In the genomic region with DNA sequence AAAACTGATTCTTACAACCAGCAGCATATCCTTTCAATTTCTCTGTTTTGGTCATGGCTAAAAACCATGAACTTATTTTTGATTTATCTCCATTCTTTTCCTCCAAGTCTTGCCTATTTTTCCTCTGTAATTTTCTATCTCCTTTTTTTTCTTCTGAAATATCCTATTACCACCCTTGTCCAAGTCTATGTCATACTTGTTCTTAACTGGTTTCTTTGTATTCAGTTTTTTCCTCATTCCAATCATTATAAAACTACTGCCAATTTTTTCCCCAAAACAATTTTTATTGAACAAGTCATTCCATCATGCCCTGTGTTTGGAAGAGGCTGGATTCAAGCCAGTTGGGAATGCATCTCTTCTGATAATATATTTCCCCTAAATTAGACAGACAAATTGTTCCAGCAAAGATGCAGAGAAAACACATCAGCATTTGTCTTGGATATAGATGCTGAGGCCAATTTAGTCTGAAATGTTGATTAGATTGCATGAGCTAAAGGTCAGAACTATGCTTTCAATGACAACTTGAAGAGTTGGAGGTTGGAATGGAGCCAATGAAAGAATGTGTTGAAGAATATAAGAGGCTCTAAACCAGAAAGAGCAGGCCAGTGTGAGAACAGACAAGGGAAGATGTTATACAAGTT, we compare ENCODE assay signal across 19 cellular contexts. TPM values are rescaled to one million over a fixed set of nuclear protein-coding genes. Genes with fewer than 3 reads are reported as not detected.
DNase-seq lines count a peak whose midpoint lies in the region; ATAC-seq and TF ChIP-seq lines count a peak whose summit lies in the region.
"Had no signal": no experiment of that assay in that cellular context is flagged by ENCODE, and none has a peak within 500 bp of the region (broad histone marks: within the 10 kb centered on the region; RNA-seq: fewer than 3 reads in every experiment).

No MANE protein-coding gene starts in this region.

- no peak for ATAC-seq in GM18498 (IDR thresholded peaks at IDR 0.05; ENCODE audit: unreplicated experiment)
- ATAC-seq: left lung; stimulated activated naive B cell treated with anti-CD40 and anti-IgM and Interleukin-4, amounts not matched to agents 10 μg/mL and 1 μg/mL and 100 μg/mL, for 72 hours had no signal

- H3K36me3 ChIP-seq in osteoblast (ENCODE audit: insufficient read depth, low read length) (no peaks in the 10 kb centered on the region), endodermal cell (ENCODE audit: control insufficient read depth, insufficient read depth, low read length) (no peaks in the 10 kb centered on the region)
- H3K36me3 ChIP-seq: brain microvascular endothelial cell, left lung, transverse colon had no signal

- H3K4me3 Mint-ChIP-seq in endodermal cell = no peak overlapping the region
- H3K4me3 Mint-ChIP-seq: activated naive CD8-positive, alpha-beta T cell treated with anti-CD3 and anti-CD28 coated beads for 36 hours; stimulated activated naive B cell treated with anti-CD40 and anti-IgM and Interleukin-4, amounts not matched to agents 10 μg/mL and 1 μg/mL and 100 μg/mL, for 72 hours had no signal

- no peak overlapping the region for H3K9ac ChIP-seq in endodermal cell (ENCODE audit: extremely low read depth, low read length, poor library complexity, severe bottlenecking)

- no peak for TF ChIP-seq CTCF in osteoblast (IDR thresholded peaks at IDR 0.05; ENCODE audit: extremely low read depth, low read depth, low read length)
- no peak for TF ChIP-seq CTCF in endodermal cell (conservative IDR thresholded peaks at IDR 0.05)

- no peak overlapping the region for H3K27ac ChIP-seq in osteoblast (ENCODE audit: low read depth, low read length)
- H3K27ac ChIP-seq in endodermal cell (ENCODE audit: low read depth, low read length) = no peak overlapping the region
- H3K27ac ChIP-seq: brain microvascular endothelial cell, epithelial cell of prostate, left lung, transverse colon had no signal

- H3K4me3 ChIP-seq in osteoblast (ENCODE audit: insufficient read depth, low read length) = no peak overlapping the region
- no peak overlapping the region for H3K4me3 ChIP-seq in endodermal cell (ENCODE audit: low read length)
- H3K4me3 ChIP-seq: left lung, transverse colon had no signal

- peaks cover 3% of the 10 kb centered on the region for H3K4me1 ChIP-seq in osteoblast (ENCODE audit: insufficient read depth, low read length)
- H3K4me1 ChIP-seq in endodermal cell (ENCODE audit: control insufficient read depth, insufficient read depth, low read length) = no peaks in the 10 kb centered on the region
- H3K4me1 ChIP-seq: left lung, transverse colon had no signal

- H3K27me3 ChIP-seq in osteoblast (ENCODE audit: insufficient read depth, low read length) = no peaks in the 10 kb centered on the region
- no peaks in the 10 kb centered on the region for H3K27me3 ChIP-seq in endodermal cell (ENCODE audit: control insufficient read depth, insufficient read depth, low read length, poor library complexity, severe bottlenecking)
- H3K27me3 ChIP-seq: brain microvascular endothelial cell, left lung, transverse colon had no signal

- no peaks in the 10 kb centered on the region for H3K27me3 Mint-ChIP-seq in endodermal cell (ENCODE audit: insufficient read depth)
- H3K27me3 Mint-ChIP-seq: activated naive CD8-positive, alpha-beta T cell treated with anti-CD3 and anti-CD28 coated beads for 36 hours had no signal

- no peaks in the 10 kb centered on the region for H3K79me2 ChIP-seq in osteoblast (ENCODE audit: insufficient read depth, low read length)

- no peak overlapping the region for H2AFZ ChIP-seq in osteoblast (ENCODE audit: low read length)

- peak overlapping the region; percentile 13 for H3K4me2 ChIP-seq in osteoblast (ENCODE audit: insufficient read depth, low read length)

- H3K9me3 Mint-ChIP-seq in endodermal cell = peaks cover 23% of the 10 kb centered on the region

- H3K27ac Mint-ChIP-seq in endodermal cell = no peak overlapping the region
- H3K27ac Mint-ChIP-seq: activated naive CD8-positive, alpha-beta T cell treated with anti-CD3 and anti-CD28 coated beads for 36 hours; stimulated activated naive B cell treated with anti-CD40 and anti-IgM and Interleukin-4, amounts not matched to agents 10 μg/mL and 1 μg/mL and 100 μg/mL, for 72 hours had no signal

- no peaks in the 10 kb centered on the region for H3K4me1 Mint-ChIP-seq in endodermal cell
- H3K4me1 Mint-ChIP-seq: activated naive CD8-positive, alpha-beta T cell treated with anti-CD3 and anti-CD28 coated beads for 36 hours; stimulated activated naive B cell treated with anti-CD40 and anti-IgM and Interleukin-4, amounts not matched to agents 10 μg/mL and 1 μg/mL and 100 μg/mL, for 72 hours had no signal

- H3K36me3 Mint-ChIP-seq in endodermal cell (ENCODE audit: low read depth) = peaks cover 2% of the 10 kb centered on the region
- H3K36me3 Mint-ChIP-seq: stimulated activated naive B cell treated with anti-CD40 and anti-IgM and Interleukin-4, amounts not matched to agents 10 μg/mL and 1 μg/mL and 100 μg/mL, for 72 hours had no signal

- no peaks in the 10 kb centered on the region for H3K9me3 ChIP-seq in osteoblast (ENCODE audit: low read depth, low read length)
- peaks cover 4% of the 10 kb centered on the region for H3K9me3 ChIP-seq in endodermal cell (ENCODE audit: control insufficient read depth, low read length)
- H3K9me3 ChIP-seq: transverse colon had no signal

- H4K20me1 ChIP-seq in osteoblast (ENCODE audit: insufficient read depth, low read length) = no peaks in the 10 kb centered on the region

- peak; percentile 16 for DNase-seq in AG20443 (ENCODE audit: low spot score)
- peak; percentile 46 for DNase-seq in GM04504 (ENCODE audit: low read depth)
- peak; percentile 24 for DNase-seq in dedifferentiated amniotic fluid mesenchymal stem cell (ENCODE audit: extremely low spot score)
- peak; percentile 27 for DNase-seq in osteoblast (ENCODE audit: insufficient read length, low spot score, missing footprints)
- no peak for DNase-seq in NAMALWA (ENCODE audit: low spot score)
- DNase-seq in endodermal cell = no peak
- DNase-seq: activated CD4-positive, alpha-beta T cell treated with anti-CD3 and anti-CD28 coated beads for 1 hour; activated naive CD8-positive, alpha-beta T cell treated with anti-CD3 and anti-CD28 coated beads for 36 hours; brain microvascular endothelial cell; dermis blood vessel endothelial cell; GF-D8; glutamatergic neuron; left lung; NCI-H1694 treated with DMSO at 0.1 percent for 48 hours; RPMI8226; stimulated activated naive B cell treated with anti-CD40 and anti-IgM and Interleukin-4, amounts not matched to agents 10 μg/mL and 1 μg/mL and 100 μg/mL, for 72 hours; transverse colon had no signal

RNA-seq across cellular contexts. Expression of gene OTOGL, which starts 30.7 kb away (rescaled TPM):
- 0.36 and 0.59 TPM in 2 replicates for total RNA-seq in osteoblast
- total RNA-seq in endodermal cell = 10 to 100 TPM in 1 of 2 donors, 1 to 10 TPM in 1; 2.4 to 11.4 TPM
- 1.00 TPM for polyA plus RNA-seq in endodermal cell (2013, experiment 1 of 2)
- polyA plus RNA-seq in endodermal cell (2013, experiment 2 of 2) = 1.4 TPM
- total RNA-seq: activated naive CD8-positive, alpha-beta T cell treated with anti-CD3 and anti-CD28 coated beads for 36 hours had no signal

Comparison
In these comparisons a context has a peak if more than half of its experiments do, and no peak if none do; other contexts are left out.
1. DNase-seq: peak in AG20443 (single experiment), GM04504 (single experiment), dedifferentiated amniotic fluid mesenchymal stem cell (single experiment) and osteoblast (single experiment); none in NAMALWA (single experiment) and endodermal cell (single experiment).